Comparison of ENCODE assay signal across 9 cellular contexts in genomic region chr11:12318791-12319733, GRCh38. TPM values are rescaled to one million over a fixed set of nuclear protein-coding genes. Genes with fewer than 3 reads are reported as not detected.
A peak's percentile ranks its signal among the peaks of the same experiment; 100 is the strongest.
DNase-seq lines count a peak whose midpoint lies in the region; ATAC-seq and TF ChIP-seq lines count a peak whose summit lies in the region.
"Had no signal": no experiment of that assay in that cellular context is flagged by ENCODE, and none has a peak within 500 bp of the region (broad histone marks: within the 10 kb centered on the region; RNA-seq: fewer than 3 reads in every experiment).

No MANE protein-coding gene starts in this region.

- H2BK20ac ChIP-seq in IMR-90 (ENCODE audit: low read depth, low read length), result peak overlapping the region; percentile 90

- H3K14ac ChIP-seq in IMR-90 (replicated peaks; ENCODE audit: low read depth, low read length), result peak overlapping the region; percentile 81

- H3K56ac ChIP-seq in IMR-90 (ENCODE audit: extremely low read depth, insufficient read depth, low read length), result peak overlapping the region; percentile 64

- TF ChIP-seq CTCF in AG04450 (IDR thresholded peaks at IDR 0.05; ENCODE audit: low read depth, low read length), result no peak
- TF ChIP-seq CTCF in IMR-90 (conservative IDR thresholded peaks at IDR 0.05; ENCODE audit: low read depth, low read length), result no peak
- TF ChIP-seq CTCF in foreskin fibroblast (IDR thresholded peaks at IDR 0.05; ENCODE audit: low read depth, low read length), result no peak

- H2BK5ac ChIP-seq in IMR-90 (ENCODE audit: low read depth, low read length, poor library complexity, severe bottlenecking), result peak overlapping the region; percentile 29

- no peak for TF ChIP-seq POLR2A in IMR-90 (IDR thresholded peaks at IDR 0.05; ENCODE audit: low read depth, low read length)

- H3K9me1 ChIP-seq in IMR-90 (ENCODE audit: insufficient read depth, low read length), result peaks cover 16% of the 10 kb centered on the region

- CTCF ChIA-PET in AG04450 (lab: Charles Lee) (interaction anchor here (0.6 to 4.8 kb wide), 7 partner anchors 12 to 569 kb away, joined by 3 to 40 read pairs (median 4); no protein-coding TSS in a partner anchor), IMR-90 (lab: Yijun Ruan, JAX) (interaction anchor here (0.8 to 2.6 kb wide), 4 partner anchors 12 to 528 kb away, joined by 4 to 13 read pairs (median 8); no protein-coding TSS in a partner anchor)

- ATAC-seq in IMR-90 (ENCODE audit: low read depth), result peak; percentile 70
- no peak for ATAC-seq in HG03439 (IDR thresholded peaks at IDR 0.05; ENCODE audit: unreplicated experiment)
- ATAC-seq in HG03442 (IDR thresholded peaks at IDR 0.05; ENCODE audit: unreplicated experiment), result no peak

- DNase-seq in AG04450 (ENCODE audit: low read depth, low spot score) (peak; percentile 75), IMR-90 (peak; percentile 89), NCI-H526 (lab: John Stamatoyannopoulos, UW) (peak; percentile 97 to 99), foreskin fibroblast (peak; percentile 60 to 85), amniotic stem cell (lab: John Stamatoyannopoulos, UW) (no peak), ACHN (no peak)
- DNase-seq: activated CD8-positive, alpha-beta memory T cell treated with anti-CD3 and anti-CD28 coated beads for 24 hours had no signal

- H4K5ac ChIP-seq in IMR-90 (ENCODE audit: low read depth, low read length), result peak overlapping the region; percentile 76

- H3K27ac ChIP-seq in AG04450 (ENCODE audit: low read depth, low read length) (peak overlapping the region; percentile 58), IMR-90 (ENCODE audit: insufficient read depth, low read length) (peak overlapping the region; percentile 96)

- TF ChIP-seq RAD21 in IMR-90 (IDR thresholded peaks at IDR 0.05; ENCODE audit: low read length), result no peak

- POLR2A ChIA-PET in AG04450 (lab: Yijun Ruan, JAX) (interaction anchor here (0.6 to 1.9 kb wide), 9 partner anchors 12 to 801 kb away, joined by 3 to 14 read pairs (median 4); no protein-coding TSS in a partner anchor), IMR-90 (lab: Charles Lee; ENCODE audit: unreplicated experiment) (interaction anchor here (1.3 to 1.9 kb wide), 2 partner anchors 31 to 34 kb away, joined by 8 to 9 read pairs; no protein-coding TSS in a partner anchor)

- peaks cover 23% of the 10 kb centered on the region for H3K4me1 ChIP-seq in IMR-90 (ENCODE audit: control insufficient read depth, insufficient read depth, low read length)

- WGBS in IMR-90 (ENCODE audit: extremely low coverage in 2 of 2, insufficient read length in 1 of 2), 2 experiments, result 20% methylated on average over 2 of the region's 11 CpGs; no CpG with 5 or more reads in 1 of the 2 experiments

- H4K91ac ChIP-seq in IMR-90 (ENCODE audit: insufficient read depth, low read depth, low read length), result peak overlapping the region; percentile 84

- H2AFZ ChIP-seq in IMR-90 (replicated peaks; ENCODE audit: low read length, poor library complexity), result peak overlapping the region; percentile 63

- no peak overlapping the region for H2AK9ac ChIP-seq in IMR-90 (replicated peaks; ENCODE audit: low read depth, low read length, poor library complexity)

- peak overlapping the region; percentile 11; the same call in 1 of the 3 replicates for H2BK15ac ChIP-seq in IMR-90 (ENCODE audit: low read depth, low read length)

- no peaks in the 10 kb centered on the region for H4K20me1 ChIP-seq in IMR-90 (ENCODE audit: insufficient read depth, low read length)

- peaks cover 4% of the 10 kb centered on the region for H3K9me3 ChIP-seq in AG04450 (ENCODE audit: control insufficient read depth, insufficient read depth, low read length)
- peaks cover 2% of the 10 kb centered on the region; the same call in 1 of the 2 replicates for H3K9me3 ChIP-seq in IMR-90 (ENCODE audit: control insufficient read depth, insufficient read depth, low read length)

- peak overlapping the region; percentile 77 for H3K18ac ChIP-seq in IMR-90 (ENCODE audit: low read depth, low read length)

- H3K23ac ChIP-seq in IMR-90 (ENCODE audit: low read depth, low read length), result peak overlapping the region; percentile 85

- dilution Hi-C loops in IMR-90 (cut with HindIII; ENCODE audit: low sequenced_read_pairs, unreplicated experiment), result no loop called here

- no peaks in the 10 kb centered on the region for H3K36me3 ChIP-seq in IMR-90 (ENCODE audit: control insufficient read depth, insufficient read depth, low read length)

- H4K8ac ChIP-seq in IMR-90 (ENCODE audit: low read depth in 2 of 2, low read length in 2 of 2), result peak overlapping the region; percentile 46 to 54

- H2AK5ac ChIP-seq in IMR-90 (ENCODE audit: low read depth, low read length), result peak overlapping the region; percentile 62; the same call in 1 of the 2 replicates

- peak overlapping the region; percentile 64 for H3K4me2 ChIP-seq in IMR-90 (ENCODE audit: low read depth, low read length)

- peak overlapping the region; percentile 94 for H2BK120ac ChIP-seq in IMR-90 (ENCODE audit: low read depth, low read length)

- 0 out of 4 replicates have a peak, but pooled peaks cover 0 to 3% of the 10 kb centered on the region in 2 experiments for H3K79me1 ChIP-seq in IMR-90 (ENCODE audit: low read depth in 1 of 2, low read length in 2 of 2)

- H3K4me3 ChIP-seq in AG04450 (ENCODE audit: low read depth, low read length) (no peak overlapping the region; the same call in 1 of the 2 replicates), IMR-90 (ENCODE audit: insufficient read depth, low read depth, low read length) (no peak overlapping the region), foreskin fibroblast (ENCODE audit: low read depth in 1 of 2, low read length in 2 of 2) (peak overlapping the region in 1 of 2 donors; percentile 4)

- no TSS peak for BruUV-seq in IMR-90 (replicated peaks; lab: Mats Ljungman, UMichigan)

- in situ Hi-C loops in IMR-90 (cut with MboI; ENCODE audit: low sequenced_read_pairs) (loop anchor here (25.0 kb wide), 2 partner anchors 818 to 1018 kb away; no protein-coding TSS in a partner anchor), ACHN (cut with HindIII; ENCODE audit: low pct_ligation_motif_present, low pct_unique_long_range_greater_than_20kb, low sequenced_read_pairs) (no loop called here)

- H3K4ac ChIP-seq in IMR-90 (ENCODE audit: low read depth, low read length), result peak overlapping the region; percentile 91

- H3K9ac ChIP-seq in IMR-90 (ENCODE audit: low read depth, low read length), result peak overlapping the region; percentile 32

- no peaks in the 10 kb centered on the region for H3K27me3 ChIP-seq in AG04450 (ENCODE audit: control insufficient read depth, insufficient read depth, low read length)
- no peaks in the 10 kb centered on the region for H3K27me3 ChIP-seq in IMR-90 (ENCODE audit: control insufficient read depth, insufficient read depth, low read length)

- intact Hi-C loops in IMR-90 (cut with micrococcal nuclease), result loop anchor here (1.0 kb wide), 1 partner anchor 31 kb away; no protein-coding TSS in a partner anchor

TF ChIP-seq in IMR-90, 13 proteins besides CTCF, POLR2A, EP300 and RAD21:
- TF ChIP-seq RCOR1 (IDR thresholded peaks at IDR 0.05; ENCODE audit: insufficient replicate concordance, low read length) (no peak), NFE2L2 (IDR thresholded peaks at IDR 0.05; ENCODE audit: low read depth, low read length) (0 out of 2 replicates have a peak, but pooled peaks have one; percentile 5)
TF ChIP-seq in IMR-90: peak in this region for 1.

RNA-seq across cellular contexts. Expression of gene PARVA, which starts 58.3 kb away (rescaled TPM):
- 134 and 142 TPM in 2 replicates for polyA plus RNA-seq in AG04450 (2011; rRNA removed)
- polyA minus RNA-seq in AG04450 (2011; rRNA and poly(A)+ RNA removed), result 127 and 138 TPM in 2 replicates
- total RNA-seq in IMR-90 (2012; rRNA removed), result 65.2 and 65.8 TPM in 2 replicates
- polyA plus RNA-seq in IMR-90 (2012; rRNA removed), result 68.9 and 80.2 TPM in 2 replicates
- 30.2 and 37.0 TPM in 2 replicates for polyA plus RNA-seq in IMR-90 (2012; cell fraction: cytosol; rRNA removed)
- 13.5 and 44.5 TPM in 2 replicates for polyA plus RNA-seq in IMR-90 (2012; cell fraction: nucleus; rRNA removed; ENCODE audit: low replicate concordance)

Comparison
In these comparisons a context has a peak if more than half of its experiments do, and no peak if none do; other contexts are left out.
1. DNase-seq: peak in AG04450 (single experiment), IMR-90 (single experiment), NCI-H526 (2 of 2) and foreskin fibroblast (2 of 2); none in amniotic stem cell (single experiment) and ACHN (single experiment).